9 cellular contexts compared by ENCODE assay signal in genomic region chr14:21023817-21024667, GRCh38. TPM values are rescaled to one million over a fixed set of nuclear protein-coding genes. Genes with fewer than 3 reads are reported as not detected.
A peak's percentile ranks its signal among the peaks of the same experiment; 100 is the strongest.
DNase-seq lines count a peak whose midpoint lies in the region; ATAC-seq and TF ChIP-seq lines count a peak whose summit lies in the region.
"Had no signal": no experiment of that assay in that cellular context is flagged by ENCODE, and none has a peak within 500 bp of the region (broad histone marks: within the 10 kb centered on the region; RNA-seq: fewer than 3 reads in every experiment).

No MANE protein-coding gene starts in this region.

- peaks cover 7% of the 10 kb centered on the region for H3K4me1 Mint-ChIP-seq in T-helper 1 cell treated with Interleukin-12 subunit alpha and Interleukin-12 subunit beta and Interleukin-4 antibody, amounts not matched to agents 30 μg/mL and 1 μg/mL, for 36 hours (ENCODE audit: low read depth)
- H3K4me1 Mint-ChIP-seq in type B pancreatic cell (ENCODE audit: unreplicated experiment): peaks cover 26% of the 10 kb centered on the region

- WGBS in lung, 2 donors: 18 to 25% methylated on average over 21 of the region's 21 CpGs

- TF ChIP-seq CTCF in cardiac fibroblast (IDR thresholded peaks at IDR 0.05; ENCODE audit: low read depth, low read length) (no peak), lung (IDR thresholded peaks at IDR 0.05; ENCODE audit: control extremely low read depth, extremely low read depth) (no peak), type B pancreatic cell (conservative IDR thresholded peaks at IDR 0.05) (no peak)

- H3K27me3 Mint-ChIP-seq in T-helper 1 cell treated with Interleukin-12 subunit alpha and Interleukin-12 subunit beta and Interleukin-4 antibody, amounts not matched to agents 30 μg/mL and 1 μg/mL, for 36 hours (ENCODE audit: low read depth): peaks cover 44% of the 10 kb centered on the region
- H3K27me3 Mint-ChIP-seq in type B pancreatic cell: peaks cover 8% of the 10 kb centered on the region

- H3K4me1 ChIP-seq in lung (ENCODE audit: control insufficient read depth in 2 of 2, insufficient read depth in 2 of 2, low read length in 2 of 2): peaks cover 11 to 13% of the 10 kb centered on the region in 2 donors

- peak overlapping the region; percentile 86 to 93 for H3K27ac ChIP-seq in lung (ENCODE audit: low read depth in 1 of 2, low read length in 1 of 2)

- peak overlapping the region; percentile 75 for H3K4me3 Mint-ChIP-seq in T-helper 1 cell treated with Interleukin-12 subunit alpha and Interleukin-12 subunit beta and Interleukin-4 antibody, amounts not matched to agents 30 μg/mL and 1 μg/mL, for 36 hours
- peak overlapping the region; percentile 92 for H3K4me3 Mint-ChIP-seq in type B pancreatic cell

- no peak overlapping the region for H3K27ac Mint-ChIP-seq in T-helper 1 cell treated with Interleukin-12 subunit alpha and Interleukin-12 subunit beta and Interleukin-4 antibody, amounts not matched to agents 30 μg/mL and 1 μg/mL, for 36 hours
- peak overlapping the region; percentile 88 for H3K27ac Mint-ChIP-seq in type B pancreatic cell

- H3K36me3 ChIP-seq in lung (ENCODE audit: control insufficient read depth in 2 of 2, insufficient read depth in 2 of 2, low read length in 2 of 2): peaks cover 2% of the 10 kb centered on the region in 2 donors

- DNase-seq in T-helper 1 cell (no peak), cardiac fibroblast (ENCODE audit: low read depth in 2 of 2) (no peak), lung (ENCODE audit: low spot score) (no peak), type B pancreatic cell (ENCODE audit: extremely low spot score, unreplicated experiment) (no peak), NCI-H226 (no peak), GOT3 (lab: John Stamatoyannopoulos, UW) (no peak)

- no peaks in the 10 kb centered on the region for H3K27me3 ChIP-seq in lung (ENCODE audit: control insufficient read depth, insufficient read depth)

- no peaks in the 10 kb centered on the region for H3K36me3 Mint-ChIP-seq in T-helper 1 cell treated with Interleukin-12 subunit alpha and Interleukin-12 subunit beta and Interleukin-4 antibody, amounts not matched to agents 30 μg/mL and 1 μg/mL, for 36 hours (ENCODE audit: low read depth)
- H3K36me3 Mint-ChIP-seq in type B pancreatic cell: peaks cover 8% of the 10 kb centered on the region

- no peaks in the 10 kb centered on the region for H3K9me3 ChIP-seq in lung (ENCODE audit: control insufficient read depth in 2 of 2, insufficient read depth in 1 of 2, low read length in 1 of 2)

- ATAC-seq in lung (ENCODE audit: insufficient read depth, low FRiP score) (no peak), HG02970 (IDR thresholded peaks at IDR 0.05; ENCODE audit: low FRiP score, unreplicated experiment) (no peak)

- peak overlapping the region; percentile 30 to 69 for H3K4me3 ChIP-seq in cardiac fibroblast (replicated peaks in 1 of 2; ENCODE audit: low read depth in 2 of 2, low read length in 2 of 2)
- H3K4me3 ChIP-seq in lung: peak overlapping the region; percentile 75

- H3K9me3 Mint-ChIP-seq in T-helper 1 cell treated with Interleukin-12 subunit alpha and Interleukin-12 subunit beta and Interleukin-4 antibody, amounts not matched to agents 30 μg/mL and 1 μg/mL, for 36 hours: no peaks in the 10 kb centered on the region
- no peaks in the 10 kb centered on the region for H3K9me3 Mint-ChIP-seq in type B pancreatic cell

RNA-seq across cellular contexts. Expression of gene NDRG2, which starts 0.8 kb away (rescaled TPM):
- 100 to 1,000 TPM in 1 of 2 donors, 10 to 100 TPM in 1; 50.6 to 112 TPM for total RNA-seq in lung
- polyA plus RNA-seq in lung: 10 to 100 TPM; 46.1 to 66.7 TPM
- 150 and 214 TPM in 2 replicates for total RNA-seq in type B pancreatic cell (ENCODE audit: low replicate concordance)

RNA-seq across cellular contexts. Expression of gene TPPP2, which starts 6.0 kb away (rescaled TPM):
- total RNA-seq in lung (under 1 TPM in 1 of 2 donors, not detected in 1; 0.65 TPM), type B pancreatic cell (ENCODE audit: low replicate concordance) (not detected in 2 replicates)
- not detected for polyA plus RNA-seq in lung

RNA-seq across cellular contexts. Expression of gene RNASE13, which starts 10.6 kb away (rescaled TPM):
- total RNA-seq in lung (not detected), type B pancreatic cell (ENCODE audit: low replicate concordance) (not detected in 2 replicates)
- polyA plus RNA-seq in lung: not detected
- total RNA-seq: left cardiac atrium had no signal

RNA-seq across cellular contexts. Expression of gene RNASE7, which starts 18.1 kb away (rescaled TPM):
- total RNA-seq in lung (not detected), type B pancreatic cell (ENCODE audit: low replicate concordance) (0.55 TPM in 1 of 2 replicates, not detected in the other)
- polyA plus RNA-seq in lung: under 1 TPM; 0.13 to 0.18 TPM
- total RNA-seq: left cardiac atrium had no signal

RNA-seq across cellular contexts. Expression of gene SLC39A2, which starts 24.9 kb away (rescaled TPM):
- not detected for total RNA-seq in lung
- under 1 TPM; 0.02 to 0.08 TPM for polyA plus RNA-seq in lung
- 4.5 and 14.2 TPM in 2 replicates for total RNA-seq in type B pancreatic cell (ENCODE audit: low replicate concordance)
- total RNA-seq: left cardiac atrium had no signal
